Comparison of ENCODE assay signal across 1 cellular context in the genomic region with DNA sequence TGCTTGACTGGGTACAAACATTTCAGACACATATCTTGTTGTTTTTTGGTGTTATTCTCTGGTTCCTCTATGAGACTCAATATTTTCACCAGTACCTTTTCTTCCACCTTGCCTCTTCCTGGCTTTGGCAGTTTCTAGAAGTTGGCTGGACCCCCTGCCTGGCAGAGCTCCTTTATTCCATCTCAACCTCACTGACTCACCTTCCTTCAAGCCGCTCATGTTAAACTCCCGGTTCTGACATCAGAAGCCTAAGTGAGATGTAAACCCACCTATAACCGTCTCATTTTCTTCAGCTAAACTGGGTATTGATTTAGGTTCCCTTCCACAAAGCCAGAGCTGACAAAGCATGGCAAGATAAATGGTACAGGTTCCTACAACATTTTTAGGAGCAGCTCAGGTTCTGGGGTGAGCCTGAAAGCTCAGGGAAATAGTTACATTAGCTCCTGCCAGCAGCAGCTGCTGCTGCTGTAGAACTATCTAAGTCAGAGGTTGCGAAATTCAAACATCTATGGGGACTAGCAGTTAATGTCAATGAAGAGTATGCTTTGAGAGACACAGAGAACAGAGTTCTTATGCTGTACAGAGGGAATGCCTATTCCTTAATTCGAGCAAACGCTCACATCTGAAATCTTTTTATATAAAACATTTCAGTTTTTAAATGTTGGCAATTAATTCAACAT.
TF ChIP-seq lines count a peak whose summit lies in the region.

No MANE protein-coding gene starts in this region.

TF ChIP-seq in HepG2, 621 proteins besides CTCF, POLR2A, EP300 and RAD21 (continued from another document):
- TF ChIP-seq IRF9 (CRISPR knock-in tag; IDR thresholded peaks at IDR 0.05; ENCODE audit: borderline replicate concordance), result no peak
- TF ChIP-seq SAFB2 (CRISPR knock-in tag; IDR thresholded peaks at IDR 0.05; ENCODE audit: borderline replicate concordance, low read depth), result no peak
- TF ChIP-seq KDM3A (CRISPR knock-in tag; IDR thresholded peaks at IDR 0.05; ENCODE audit: low read depth), result 0 out of 2 replicates have a peak, but pooled peaks have one; percentile 55
- TF ChIP-seq CEBPG (CRISPR knock-in tag; IDR thresholded peaks at IDR 0.05), result peak; percentile 97
- TF ChIP-seq, protein P1, sequence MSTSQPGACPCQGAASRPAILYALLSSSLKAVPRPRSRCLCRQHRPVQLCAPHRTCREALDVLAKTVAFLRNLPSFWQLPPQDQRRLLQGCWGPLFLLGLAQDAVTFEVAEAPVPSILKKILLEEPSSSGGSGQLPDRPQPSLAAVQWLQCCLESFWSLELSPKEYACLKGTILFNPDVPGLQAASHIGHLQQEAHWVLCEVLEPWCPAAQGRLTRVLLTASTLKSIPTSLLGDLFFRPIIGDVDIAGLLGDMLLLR (CRISPR knock-in tag; IDR thresholded peaks at IDR 0.05), result no peak
- TF ChIP-seq CREB1 (IDR thresholded peaks at IDR 0.05), result no peak
- TF ChIP-seq CREB1 (CRISPR knock-in tag; IDR thresholded peaks at IDR 0.05), result peak; percentile 32; the same call in 1 of the 2 replicates
- TF ChIP-seq ARID5B (CRISPR knock-in tag; IDR thresholded peaks at IDR 0.05), result peak; percentile 74
- no peak for TF ChIP-seq ETV5 (CRISPR knock-in tag; IDR thresholded peaks at IDR 0.05; ENCODE audit: borderline replicate concordance)
- TF ChIP-seq SALL1 (CRISPR knock-in tag; IDR thresholded peaks at IDR 0.05), result peak; percentile 26; the same call in 1 of the 2 replicates
- peak; percentile 62; the same call in 1 of the 2 replicates for TF ChIP-seq MED1 (CRISPR knock-in tag; IDR thresholded peaks at IDR 0.05)
- TF ChIP-seq FOXP4 (CRISPR knock-in tag; IDR thresholded peaks at IDR 0.05), result 0 out of 2 replicates have a peak, but pooled peaks have one; percentile 14
- TF ChIP-seq SOX13 (IDR thresholded peaks at IDR 0.05), result no peak
- TF ChIP-seq SOX13 (CRISPR knock-in tag; conservative IDR thresholded peaks at IDR 0.05 in 1 of 2, IDR thresholded peaks at IDR 0.05 in 1 of 2), result peak in 1 of 2 experiments; percentile 55; a peak in 1 of 4 replicates
- TF ChIP-seq KAT8 (CRISPR knock-in tag; IDR thresholded peaks at IDR 0.05), result 0 out of 2 replicates have a peak, but pooled peaks have one; percentile 38
- TF ChIP-seq, protein P2, sequence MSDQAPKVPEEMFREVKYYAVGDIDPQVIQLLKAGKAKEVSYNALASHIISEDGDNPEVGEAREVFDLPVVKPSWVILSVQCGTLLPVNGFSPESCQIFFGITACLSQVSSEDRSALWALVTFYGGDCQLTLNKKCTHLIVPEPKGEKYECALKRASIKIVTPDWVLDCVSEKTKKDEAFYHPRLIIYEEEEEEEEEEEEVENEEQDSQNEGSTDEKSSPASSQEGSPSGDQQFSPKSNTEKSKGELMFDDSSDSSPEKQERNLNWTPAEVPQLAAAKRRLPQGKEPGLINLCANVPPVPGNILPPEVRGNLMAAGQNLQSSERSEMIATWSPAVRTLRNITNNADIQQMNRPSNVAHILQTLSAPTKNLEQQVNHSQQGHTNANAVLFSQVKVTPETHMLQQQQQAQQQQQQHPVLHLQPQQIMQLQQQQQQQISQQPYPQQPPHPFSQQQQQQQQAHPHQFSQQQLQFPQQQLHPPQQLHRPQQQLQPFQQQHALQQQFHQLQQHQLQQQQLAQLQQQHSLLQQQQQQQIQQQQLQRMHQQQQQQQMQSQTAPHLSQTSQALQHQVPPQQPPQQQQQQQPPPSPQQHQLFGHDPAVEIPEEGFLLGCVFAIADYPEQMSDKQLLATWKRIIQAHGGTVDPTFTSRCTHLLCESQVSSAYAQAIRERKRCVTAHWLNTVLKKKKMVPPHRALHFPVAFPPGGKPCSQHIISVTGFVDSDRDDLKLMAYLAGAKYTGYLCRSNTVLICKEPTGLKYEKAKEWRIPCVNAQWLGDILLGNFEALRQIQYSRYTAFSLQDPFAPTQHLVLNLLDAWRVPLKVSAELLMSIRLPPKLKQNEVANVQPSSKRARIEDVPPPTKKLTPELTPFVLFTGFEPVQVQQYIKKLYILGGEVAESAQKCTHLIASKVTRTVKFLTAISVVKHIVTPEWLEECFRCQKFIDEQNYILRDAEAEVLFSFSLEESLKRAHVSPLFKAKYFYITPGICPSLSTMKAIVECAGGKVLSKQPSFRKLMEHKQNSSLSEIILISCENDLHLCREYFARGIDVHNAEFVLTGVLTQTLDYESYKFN (CRISPR knock-in tag; conservative IDR thresholded peaks at IDR 0.05), result no peak
- TF ChIP-seq ZZZ3 (CRISPR knock-in tag; IDR thresholded peaks at IDR 0.05; ENCODE audit: borderline replicate concordance), result no peak
- no peak for TF ChIP-seq ZNF281 (CRISPR knock-in tag; IDR thresholded peaks at IDR 0.05; ENCODE audit: borderline replicate concordance)
- peak; percentile 49; the same call in 1 of the 2 replicates for TF ChIP-seq HDAC2 (CRISPR knock-in tag; IDR thresholded peaks at IDR 0.05)
- TF ChIP-seq TP53 (CRISPR knock-in tag; conservative IDR thresholded peaks at IDR 0.05), result no peak
- peak; percentile 33; the same call in 1 of the 2 replicates for TF ChIP-seq HOXA3 (CRISPR knock-in tag; IDR thresholded peaks at IDR 0.05)
- TF ChIP-seq RCOR2 (CRISPR knock-in tag; IDR thresholded peaks at IDR 0.05), result no peak
- peak; percentile 31; the same call in 1 of the 2 replicates for TF ChIP-seq ZMYM4 (CRISPR knock-in tag; IDR thresholded peaks at IDR 0.05)
- TF ChIP-seq, protein P3, sequence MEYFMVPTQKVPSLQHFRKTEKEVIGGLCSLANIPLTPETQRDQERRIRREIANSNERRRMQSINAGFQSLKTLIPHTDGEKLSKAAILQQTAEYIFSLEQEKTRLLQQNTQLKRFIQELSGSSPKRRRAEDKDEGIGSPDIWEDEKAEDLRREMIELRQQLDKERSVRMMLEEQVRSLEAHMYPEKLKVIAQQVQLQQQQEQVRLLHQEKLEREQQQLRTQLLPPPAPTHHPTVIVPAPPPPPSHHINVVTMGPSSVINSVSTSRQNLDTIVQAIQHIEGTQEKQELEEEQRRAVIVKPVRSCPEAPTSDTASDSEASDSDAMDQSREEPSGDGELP (IDR thresholded peaks at IDR 0.05; ENCODE audit: borderline replicate concordance, low read depth), result peak; percentile 44; the same call in 1 of the 2 replicates
- TF ChIP-seq BCL6 (CRISPR knock-in tag; IDR thresholded peaks at IDR 0.05), result peak; percentile 34; the same call in 1 of the 2 replicates
